15 cellular contexts compared by ENCODE assay signal in the genomic region with DNA sequence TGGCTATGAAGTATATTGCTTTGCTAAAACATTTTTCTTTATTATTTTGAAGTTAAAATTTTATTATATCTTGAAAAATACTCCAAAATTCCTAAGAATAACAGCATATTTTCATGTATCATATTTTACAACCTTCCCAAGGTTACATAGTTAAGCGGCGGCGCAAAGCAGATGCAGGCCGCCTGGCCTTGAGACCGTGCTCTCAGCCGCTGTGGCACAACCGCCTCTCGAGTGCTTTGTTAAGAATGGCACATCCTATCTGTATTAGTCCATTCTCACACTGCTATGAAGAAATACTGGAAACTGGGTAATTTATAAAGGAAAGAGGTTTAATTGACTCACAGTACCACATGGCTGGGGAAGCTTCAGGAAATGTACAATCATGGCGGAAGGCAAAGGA.
A peak's percentile ranks its signal among the peaks of the same experiment; 100 is the strongest.
DNase-seq lines count a peak whose midpoint lies in the region; ATAC-seq and TF ChIP-seq lines count a peak whose summit lies in the region.
"Had no signal": no experiment of that assay in that cellular context is flagged by ENCODE, and none has a peak within 500 bp of the region (broad histone marks: within the 10 kb centered on the region; RNA-seq: fewer than 3 reads in every experiment).

No MANE protein-coding gene starts in this region.

- no peak for ATAC-seq in thoracic aorta (ENCODE audit: insufficient number of reproducible peaks, low FRiP score, low read depth)
- no peak for ATAC-seq in omental fat pad (ENCODE audit: low FRiP score)
- ATAC-seq in GM18502 (IDR thresholded peaks at IDR 0.05; ENCODE audit: poor library complexity, unreplicated experiment): no peak

- no peaks in the 10 kb centered on the region for H3K27me3 ChIP-seq in adrenal gland
- H3K27me3 ChIP-seq in thoracic aorta (replicated peaks; ENCODE audit: insufficient read depth): no peaks in the 10 kb centered on the region
- H3K27me3 ChIP-seq in uterus: no peaks in the 10 kb centered on the region

- peak in 1 of 2 donors; percentile 30 for TF ChIP-seq POLR2A in adrenal gland (IDR thresholded peaks at IDR 0.05)
- TF ChIP-seq POLR2A in uterus (IDR thresholded peaks at IDR 0.05): no peak

- H3K4me3 Mint-ChIP-seq in nephron progenitor cell: no peak overlapping the region
- H3K4me3 Mint-ChIP-seq: CD4-positive, alpha-beta memory T cell had no signal

- H3K4me1 Mint-ChIP-seq in nephron progenitor cell: peaks cover 5% of the 10 kb centered on the region
- H3K4me1 Mint-ChIP-seq: CD4-positive, alpha-beta memory T cell had no signal

- TF ChIP-seq CTCF in adrenal gland (IDR thresholded peaks at IDR 0.05): no peak
- no peak for TF ChIP-seq CTCF in nephron progenitor cell (IDR thresholded peaks at IDR 0.05)
- TF ChIP-seq CTCF in thoracic aorta (IDR thresholded peaks at IDR 0.05): no peak
- no peak for TF ChIP-seq CTCF in uterus (IDR thresholded peaks at IDR 0.05)
- TF ChIP-seq CTCF in omental fat pad (IDR thresholded peaks at IDR 0.05): no peak

- peaks cover 29% of the 10 kb centered on the region for H3K36me3 Mint-ChIP-seq in nephron progenitor cell (ENCODE audit: low read depth)
- H3K36me3 Mint-ChIP-seq: CD4-positive, alpha-beta memory T cell had no signal

- peak; percentile 62 to 92 (median 84) for DNase-seq in adrenal gland
- DNase-seq in nephron progenitor cell: no peak
- DNase-seq in thoracic aorta (ENCODE audit: low spot score): no peak
- DNase-seq in uterus: no peak
- DNase-seq in omental fat pad (ENCODE audit: low spot score): no peak
- DNase-seq: C1 segment of cervical spinal cord; Calu3; CD4-positive, alpha-beta memory T cell; COR-L47; DMS53; DMS79 treated with DMSO at 0.1 percent for 48 hours; GF-D8; GOT3; HCEC 1CT had no signal

- no peaks in the 10 kb centered on the region for H3K9me3 Mint-ChIP-seq in nephron progenitor cell

- H3K4me1 ChIP-seq in adrenal gland (replicated peaks in 1 of 2): peaks cover 12 to 30% of the 10 kb centered on the region in 2 donors
- H3K4me1 ChIP-seq in thoracic aorta (ENCODE audit: control insufficient read depth in 1 of 2, low read depth in 2 of 2): peaks cover 30 to 67% of the 10 kb centered on the region in 2 donors
- H3K4me1 ChIP-seq in uterus: no peaks in the 10 kb centered on the region

- H3K27ac ChIP-seq in adrenal gland (peak overlapping the region in 4 of 5 donors; percentile 33 to 70 (median 68)), thoracic aorta (peak overlapping the region; percentile 57 to 62), uterus (no peak overlapping the region)

- peaks cover 3% of the 10 kb centered on the region for H3K27me3 Mint-ChIP-seq in nephron progenitor cell (ENCODE audit: low read depth, poor library complexity)

- no peaks in the 10 kb centered on the region for H3K9me3 ChIP-seq in adrenal gland (replicated peaks in 1 of 3)
- no peaks in the 10 kb centered on the region for H3K9me3 ChIP-seq in thoracic aorta
- no peaks in the 10 kb centered on the region for H3K9me3 ChIP-seq in uterus

- intact Hi-C loops in adrenal gland (cut with DNase I): no loop called here
- intact Hi-C loops in uterus (cut with DNase I; ENCODE audit: low total_unique reads): no loop called here

- no peak overlapping the region for H3K4me3 ChIP-seq in adrenal gland
- H3K4me3 ChIP-seq in thoracic aorta: no peak overlapping the region
- H3K4me3 ChIP-seq in uterus: no peak overlapping the region

- WGBS in adrenal gland, 4 donors: 46 to 56% (median 49%) methylated on average over 9 of the region's 9 CpGs

- H3K27ac Mint-ChIP-seq in nephron progenitor cell: peak overlapping the region; percentile 5
- H3K27ac Mint-ChIP-seq: CD4-positive, alpha-beta memory T cell had no signal

- H3K36me3 ChIP-seq in adrenal gland (replicated peaks in 1 of 2): no peaks in the 10 kb centered on the region
- H3K36me3 ChIP-seq in thoracic aorta: no peaks in the 10 kb centered on the region
- no peaks in the 10 kb centered on the region for H3K36me3 ChIP-seq in uterus

Comparison
In these comparisons a context has a peak if more than half of its experiments do, and no peak if none do; other contexts are left out.
1. DNase-seq: peak in adrenal gland (7 of 7); none in nephron progenitor cell (single experiment), thoracic aorta (single experiment), uterus (0 of 2) and omental fat pad (single experiment).
2. H3K27ac ChIP-seq: peak in adrenal gland (4 of 5) and thoracic aorta (2 of 2); none in uterus (0 of 2).